In genomic region chr3:195892355-195893120, GRCh38 we compare ENCODE assay signal across 9 cellular contexts. TPM values are rescaled to one million over a fixed set of nuclear protein-coding genes. Genes with fewer than 3 reads are reported as not detected.
A peak's percentile ranks its signal among the peaks of the same experiment; 100 is the strongest.
DNase-seq lines count a peak whose midpoint lies in the region; ATAC-seq and TF ChIP-seq lines count a peak whose summit lies in the region.
"Had no signal": no experiment of that assay in that cellular context is flagged by ENCODE, and none has a peak within 500 bp of the region (broad histone marks: within the 10 kb centered on the region; RNA-seq: fewer than 3 reads in every experiment).

No MANE protein-coding gene starts in this region.

- no peaks in the 10 kb centered on the region for H3K27me3 ChIP-seq in right cardiac atrium (ENCODE audit: control insufficient read depth, insufficient read depth)

- WGBS in right cardiac atrium, result 6% methylated on average over 28 of the region's 28 CpGs

- H3K4me3 ChIP-seq in right cardiac atrium (ENCODE audit: low read length), result peak overlapping the region; percentile 1

- intact Hi-C loops in right cardiac atrium (cut with DNase I) (no loop called here), sciatic nerve (cut with DNase I) (no loop called here)

- H3K27ac ChIP-seq in right cardiac atrium (ENCODE audit: low read length), result peak overlapping the region; percentile 42
- H3K27ac ChIP-seq: KMS-11 had no signal

- no peak for TF ChIP-seq CTCF in GM10266 (IDR thresholded peaks at IDR 0.05; ENCODE audit: control insufficient read depth, insufficient read depth, low read depth, missing control alignments)

- peak in 54 of 56 donors; percentile 41 to 94 (median 80) for DNase-seq in amygdala (lab: John Stamatoyannopoulos, UW)
- DNase-seq in right cardiac atrium, result peak; percentile 78 to 87 (median 87)
- peak; percentile 83 for DNase-seq in sciatic nerve (ENCODE audit: low spot score)
- DNase-seq in GM10266 (ENCODE audit: extremely low spot score), result no peak
- DNase-seq in mucosa of gallbladder (ENCODE audit: low spot score), result no peak

- no peaks in the 10 kb centered on the region for H3K36me3 ChIP-seq in ES-I3 (ENCODE audit: insufficient read depth, low read length)

- peak overlapping the region; percentile 26; the same call in 1 of the 2 replicates for H3K9ac ChIP-seq in ES-I3 (ENCODE audit: low read depth, low read length)
- H3K9ac ChIP-seq: KMS-11 had no signal

- H3K9me3 ChIP-seq in ES-I3 (ENCODE audit: control insufficient read depth, insufficient read depth, low read length), result no peaks in the 10 kb centered on the region
- H3K9me3 ChIP-seq in right cardiac atrium (ENCODE audit: control insufficient read depth, low read length), result no peaks in the 10 kb centered on the region

- ATAC-seq in right cardiac atrium, result peak; percentile 48 to 60
- peak; percentile 64 for ATAC-seq in sciatic nerve
- ATAC-seq in HG02973 (IDR thresholded peaks at IDR 0.05; ENCODE audit: unreplicated experiment), result no peak
- no peak for ATAC-seq in HG03520 (IDR thresholded peaks at IDR 0.05; ENCODE audit: unreplicated experiment)

- peaks cover 36% of the 10 kb centered on the region for H3K4me1 ChIP-seq in ES-I3 (ENCODE audit: insufficient read depth, low read length)
- H3K4me1 ChIP-seq in right cardiac atrium (ENCODE audit: control insufficient read depth, insufficient read depth, low read length), result peaks cover 13% of the 10 kb centered on the region

RNA-seq across cellular contexts. Expression of gene TNK2, which starts 15.8 kb away (rescaled TPM):
- total RNA-seq in right cardiac atrium, result 100 to 1,000 TPM in 1 of 4 donors, 10 to 100 TPM in 3; 74.7 to 162 (median 84.2) TPM
- polyA plus RNA-seq in right cardiac atrium, result 40.1 TPM
- 72.0 TPM for total RNA-seq in sciatic nerve
- total RNA-seq in mucosa of gallbladder, result 47.3 TPM

Comparison
In these comparisons a context has a peak if more than half of its experiments do, and no peak if none do; other contexts are left out.
1. DNase-seq: peak in amygdala (54 of 56), right cardiac atrium (3 of 3) and sciatic nerve (single experiment); none in GM10266 (single experiment) and mucosa of gallbladder (single experiment).
2. ATAC-seq: peak in right cardiac atrium (2 of 2) and sciatic nerve (single experiment); none in HG02973 (single experiment) and HG03520 (single experiment).